ENCODE assay signal across 1 cellular context in the genomic region with DNA sequence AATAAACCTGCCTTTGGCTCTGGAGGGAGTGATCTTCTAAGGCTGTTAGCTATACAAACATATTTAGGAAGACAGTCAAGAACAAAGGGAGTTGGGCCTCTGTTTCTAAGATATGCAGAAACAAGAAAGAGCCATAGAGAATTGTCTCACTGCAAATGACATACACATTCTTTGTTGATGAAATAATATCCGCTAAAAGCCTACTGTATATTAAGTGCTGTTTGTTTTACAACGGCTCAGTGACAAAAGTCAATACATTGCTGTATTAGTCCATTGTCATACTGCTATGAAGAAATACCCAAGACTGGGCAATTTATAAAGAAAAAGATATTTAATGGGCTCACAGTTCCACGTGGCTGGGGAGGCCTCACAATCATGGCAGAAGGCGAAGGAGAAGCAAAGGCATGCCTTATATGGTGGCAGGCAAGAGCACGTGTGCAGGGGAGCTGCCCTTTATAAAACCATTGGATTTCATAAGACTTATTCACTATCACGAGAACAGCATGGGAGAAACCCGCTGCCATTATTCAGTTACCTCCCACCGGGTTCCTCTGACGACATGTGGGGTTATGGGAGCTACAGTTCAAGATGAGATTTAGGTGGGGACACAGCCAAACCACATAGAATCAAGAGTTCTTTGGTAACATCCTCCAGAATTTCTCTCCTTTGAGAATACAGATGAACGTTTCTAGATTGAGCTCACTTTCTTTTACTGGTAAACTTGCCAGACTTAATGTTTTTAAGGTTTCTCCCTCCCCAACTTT.
TF ChIP-seq lines count a peak whose summit lies in the region.

No MANE protein-coding gene starts in this region.

TF ChIP-seq in WTC11, 78 proteins besides CTCF, POLR2A, EP300 and RAD21 (continued from another document):
- TF ChIP-seq, protein P1, sequence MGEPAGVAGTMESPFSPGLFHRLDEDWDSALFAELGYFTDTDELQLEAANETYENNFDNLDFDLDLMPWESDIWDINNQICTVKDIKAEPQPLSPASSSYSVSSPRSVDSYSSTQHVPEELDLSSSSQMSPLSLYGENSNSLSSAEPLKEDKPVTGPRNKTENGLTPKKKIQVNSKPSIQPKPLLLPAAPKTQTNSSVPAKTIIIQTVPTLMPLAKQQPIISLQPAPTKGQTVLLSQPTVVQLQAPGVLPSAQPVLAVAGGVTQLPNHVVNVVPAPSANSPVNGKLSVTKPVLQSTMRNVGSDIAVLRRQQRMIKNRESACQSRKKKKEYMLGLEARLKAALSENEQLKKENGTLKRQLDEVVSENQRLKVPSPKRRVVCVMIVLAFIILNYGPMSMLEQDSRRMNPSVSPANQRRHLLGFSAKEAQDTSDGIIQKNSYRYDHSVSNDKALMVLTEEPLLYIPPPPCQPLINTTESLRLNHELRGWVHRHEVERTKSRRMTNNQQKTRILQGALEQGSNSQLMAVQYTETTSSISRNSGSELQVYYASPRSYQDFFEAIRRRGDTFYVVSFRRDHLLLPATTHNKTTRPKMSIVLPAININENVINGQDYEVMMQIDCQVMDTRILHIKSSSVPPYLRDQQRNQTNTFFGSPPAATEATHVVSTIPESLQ (CRISPR knock-in tag; IDR thresholded peaks at IDR 0.05), result no peak
- TF ChIP-seq, protein P2, sequence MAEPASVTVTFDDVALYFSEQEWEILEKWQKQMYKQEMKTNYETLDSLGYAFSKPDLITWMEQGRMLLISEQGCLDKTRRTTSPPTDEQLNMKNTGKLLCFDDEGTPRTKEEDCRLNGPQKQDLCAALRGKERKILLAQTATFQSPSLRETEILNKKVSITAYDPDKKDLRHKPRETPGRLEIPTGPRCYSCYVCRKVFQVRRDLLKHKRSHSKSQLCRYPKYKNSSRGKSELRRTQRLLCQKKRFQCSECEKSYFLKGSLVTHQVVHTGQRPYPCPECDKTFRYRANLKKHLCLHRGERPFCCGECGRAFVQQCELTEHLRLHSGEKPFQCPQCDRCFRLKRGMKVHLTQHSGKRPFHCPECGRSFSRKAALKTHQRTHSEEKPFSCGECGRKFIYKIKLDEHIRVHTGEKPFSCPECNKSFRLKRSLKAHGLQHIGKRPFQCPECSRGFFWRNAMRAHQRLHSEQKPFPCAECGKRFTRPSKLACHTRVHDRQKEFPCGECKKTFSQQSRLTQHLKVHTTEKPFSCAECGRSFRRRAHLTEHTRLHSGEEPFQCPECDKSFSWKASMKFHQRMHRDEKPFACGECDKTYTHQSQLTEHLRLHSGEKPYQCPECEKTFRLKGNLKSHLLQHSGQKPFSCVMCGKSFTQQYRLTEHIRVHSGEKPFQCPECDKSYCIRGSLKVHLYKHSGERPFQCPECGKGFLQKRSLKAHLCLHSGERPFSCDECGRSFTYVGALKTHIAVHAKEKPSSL (CRISPR knock-in tag; conservative IDR thresholded peaks at IDR 0.05), result no peak
- no peak for TF ChIP-seq ELF4 (CRISPR knock-in tag; IDR thresholded peaks at IDR 0.05; ENCODE audit: low read depth)
- TF ChIP-seq ZNF219 (CRISPR knock-in tag; IDR thresholded peaks at IDR 0.05; ENCODE audit: borderline replicate concordance), result no peak
